In genomic region chr13:32315255-32316029, GRCh38 we compare ENCODE assay signal across 1 cellular context.
TF ChIP-seq lines count a peak whose summit lies in the region.

Gene BRCA2, plus strand, starts transcription at chr13:32315508. Its CDS starts 953 bp downstream, at chr13:32316461.
Gene ZAR1L, minus strand, starts transcription at chr13:32315363. Its CDS starts 3,438 bp downstream, at chr13:32311925.

TF ChIP-seq in K562, 482 proteins besides CTCF, POLR2A, EP300 and RAD21 (continued from another document and continues in another):
- TF ChIP-seq TSHZ1 (CRISPR knock-in tag; IDR thresholded peaks at IDR 0.05) (no peak), THAP7 (CRISPR knock-in tag; IDR thresholded peaks at IDR 0.05) (no peak), ELK3 (CRISPR knock-in tag; IDR thresholded peaks at IDR 0.05) (no peak), ZFPM2 (CRISPR knock-in tag; IDR thresholded peaks at IDR 0.05) (no peak), TFAM (CRISPR knock-in tag; conservative IDR thresholded peaks at IDR 0.05) (no peak), BRCA1 (IDR thresholded peaks at IDR 0.05) (no peak), BRCA1 (CRISPR knock-in tag; IDR thresholded peaks at IDR 0.05) (no peak), ETS1 (conservative IDR thresholded peaks at IDR 0.05; ENCODE audit: control insufficient read depth, low read depth, low read length) (no peak), ZNF695 (CRISPR knock-in tag; IDR thresholded peaks at IDR 0.05) (no peak), GMEB1 (CRISPR knock-in tag; IDR thresholded peaks at IDR 0.05) (peak; percentile 97), MECOM (CRISPR knock-in tag; IDR thresholded peaks at IDR 0.05) (no peak), NR0B1 (IDR thresholded peaks at IDR 0.05; ENCODE audit: partially characterized antibody) (no peak), CBX5 (IDR thresholded peaks at IDR 0.05; ENCODE audit: borderline replicate concordance, low read depth) (no peak), TGIF2 (CRISPR knock-in tag; IDR thresholded peaks at IDR 0.05) (no peak), KLF13 (tag; IDR thresholded peaks at IDR 0.05; ENCODE audit: borderline replicate concordance, low read depth) (peak; percentile 44; the same call in 1 of the 2 replicates), XRCC3 (IDR thresholded peaks at IDR 0.05) (no peak), SRSF7 (optimal IDR thresholded peaks at IDR 0.05; ENCODE audit: low read depth, low read length) (no peak), FOXA3 (CRISPR knock-in tag; conservative IDR thresholded peaks at IDR 0.05 in 1 of 2, IDR thresholded peaks at IDR 0.05 in 1 of 2) (no peak), ZNF79 (CRISPR knock-in tag; IDR thresholded peaks at IDR 0.05; ENCODE audit: low read depth) (no peak), POLR2AphosphoS5 (IDR thresholded peaks at IDR 0.05; ENCODE audit: control insufficient read depth, insufficient read depth, low read depth, low read length) (peak; percentile 61; the same call in 1 of the 2 replicates), ZNF263 (CRISPR knock-in tag; IDR thresholded peaks at IDR 0.05; ENCODE audit: borderline replicate concordance) (no peak), ZNF395 (CRISPR knock-in tag; IDR thresholded peaks at IDR 0.05) (no peak), EWSR1 (IDR thresholded peaks at IDR 0.05; ENCODE audit: borderline replicate concordance, low read depth, partially characterized antibody) (no peak), MTF1 (CRISPR knock-in tag; IDR thresholded peaks at IDR 0.05; ENCODE audit: borderline replicate concordance) (no peak), SP1 (CRISPR knock-in tag; IDR thresholded peaks at IDR 0.05) (no peak; the same call in 1 of the 2 replicates), MCM5 (IDR thresholded peaks at IDR 0.05; ENCODE audit: low read depth) (no peak), CHD7 (IDR thresholded peaks at IDR 0.05; ENCODE audit: low read depth, low read length) (no peak), RFX1 (IDR thresholded peaks at IDR 0.05) (no peak), ZSCAN29 (IDR thresholded peaks at IDR 0.05) (no peak), ZC3H8 (IDR thresholded peaks at IDR 0.05) (no peak), ZEB2 (IDR thresholded peaks at IDR 0.05) (no peak), SETDB1 (IDR thresholded peaks at IDR 0.05; ENCODE audit: low read length) (no peak), ETV5 (CRISPR knock-in tag; IDR thresholded peaks at IDR 0.05; ENCODE audit: low read depth) (no peak), GABPB1 (CRISPR knock-in tag; IDR thresholded peaks at IDR 0.05) (peak; percentile 75), ELF1 (tag; IDR thresholded peaks at IDR 0.05) (peak; percentile 97), ZNF561 (CRISPR knock-in tag; conservative IDR thresholded peaks at IDR 0.05) (no peak), POLR2G (IDR thresholded peaks at IDR 0.05; ENCODE audit: low read depth, low read length) (peak; percentile 99), SRSF1 (IDR thresholded peaks at IDR 0.05; ENCODE audit: low read depth, low read length) (no peak), NFYB (IDR thresholded peaks at IDR 0.05; ENCODE audit: extremely low read depth, insufficient read length) (no peak), NCOA2 (IDR thresholded peaks at IDR 0.05; ENCODE audit: partially characterized antibody in 2 of 2) (no peak)
